Comparison of ENCODE assay signal across 16 cellular contexts in the genomic region with DNA sequence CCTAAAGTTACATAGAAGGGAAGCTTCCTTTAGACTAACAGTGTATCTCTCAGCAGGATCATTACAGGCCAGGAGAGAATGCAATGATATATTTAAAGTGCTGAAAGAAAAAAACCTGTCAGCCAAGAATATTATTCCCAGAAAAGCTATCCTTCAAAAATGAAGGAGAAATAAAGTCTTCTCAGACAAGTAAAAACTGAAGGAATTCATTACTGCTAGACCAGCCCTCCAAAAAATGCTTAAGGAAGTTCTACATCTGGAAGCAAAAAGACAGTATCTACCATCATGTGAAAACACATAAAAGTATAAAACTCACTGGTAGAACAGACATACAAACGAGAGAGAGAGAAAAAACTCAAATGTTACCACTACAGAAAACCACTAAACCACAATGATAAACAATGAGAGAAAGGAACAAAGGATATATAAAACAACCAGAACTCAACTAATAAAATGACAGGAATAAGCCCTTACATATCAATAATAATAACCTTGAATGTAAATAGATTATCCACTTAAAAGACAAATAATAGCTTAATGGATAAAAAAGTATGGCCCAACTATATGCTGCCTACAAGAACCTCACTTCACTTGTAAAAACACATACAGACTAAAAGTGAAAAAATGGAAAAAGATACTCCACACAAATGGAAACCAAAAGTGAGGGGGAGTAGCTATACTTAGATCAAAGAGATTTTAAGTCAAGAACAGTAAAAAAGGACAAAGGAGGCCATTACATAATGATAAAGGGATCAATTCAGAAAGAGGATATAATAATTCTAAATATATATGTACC. TPM values are rescaled to one million over a fixed set of nuclear protein-coding genes. Genes with fewer than 3 reads are reported as not detected.
DNase-seq lines count a peak whose midpoint lies in the region; ATAC-seq and TF ChIP-seq lines count a peak whose summit lies in the region.
"Had no signal": no experiment of that assay in that cellular context is flagged by ENCODE, and none has a peak within 500 bp of the region (broad histone marks: within the 10 kb centered on the region; RNA-seq: fewer than 3 reads in every experiment).

No MANE protein-coding gene starts in this region.

- H3K36me3 ChIP-seq in smooth muscle cell (ENCODE audit: low read depth) = peaks cover 7% of the 10 kb centered on the region
- H3K36me3 ChIP-seq: cardiac muscle cell, ovary had no signal

- peak overlapping the region; percentile 72 for H3K27ac Mint-ChIP-seq in activated naive CD4-positive, alpha-beta T cell treated with anti-CD3 and anti-CD28 coated beads, Interleukin-2, amount 50 U/mL, for 24 hours
- peak overlapping the region; percentile 54 for H3K27ac Mint-ChIP-seq in activated naive CD8-positive, alpha-beta T cell treated with anti-CD3 and anti-CD28 coated beads for 36 hours

- 55% methylated on average over 1 of the region's 1 CpG for WGBS in smooth muscle cell (ENCODE audit: low lambda C conversion rate)

- no peak for DNase-seq in activated naive CD4-positive, alpha-beta T cell (lab: John Stamatoyannopoulos, UW)
- DNase-seq in activated naive CD8-positive, alpha-beta T cell treated with anti-CD3 and anti-CD28 coated beads for 36 hours = no peak
- no peak for DNase-seq in C1 segment of cervical spinal cord (lab: John Stamatoyannopoulos, UW)
- DNase-seq in NCI-H1105 (lab: John Stamatoyannopoulos, UW) = no peak
- DNase-seq in HuH-7.5 (ENCODE audit: low spot score) = no peak
- no peak for DNase-seq in smooth muscle cell (lab: John Stamatoyannopoulos, UW; ENCODE audit: unreplicated experiment)
- DNase-seq: activated gamma-delta T cell treated with Interleukin-2 at 50 U/mL for 16 hours, DMS 273 treated with DMSO at 0.1 percent for 48 hours, foreskin melanocyte, NCI-H1694 treated with DMSO at 0.1 percent for 48 hours, NCI-H526, ovary, testis had no signal

- H3K4me1 Mint-ChIP-seq in activated naive CD4-positive, alpha-beta T cell treated with anti-CD3 and anti-CD28 coated beads, Interleukin-2, amount 50 U/mL, for 24 hours = peaks cover 66% of the 10 kb centered on the region
- H3K4me1 Mint-ChIP-seq in activated naive CD8-positive, alpha-beta T cell treated with anti-CD3 and anti-CD28 coated beads for 36 hours = peaks cover 46% of the 10 kb centered on the region

- H3K4me3 ChIP-seq in smooth muscle cell = no peak overlapping the region
- H3K4me3 ChIP-seq: cardiac muscle cell, ovary, testis had no signal

- no peak overlapping the region for H3K4me2 ChIP-seq in smooth muscle cell

- no peaks in the 10 kb centered on the region for H3K27me3 Mint-ChIP-seq in activated naive CD4-positive, alpha-beta T cell treated with anti-CD3 and anti-CD28 coated beads, Interleukin-2, amount 50 U/mL, for 24 hours
- H3K27me3 Mint-ChIP-seq in activated naive CD8-positive, alpha-beta T cell treated with anti-CD3 and anti-CD28 coated beads for 36 hours = no peaks in the 10 kb centered on the region

- H3K27ac ChIP-seq in smooth muscle cell (ENCODE audit: low read depth) = no peak overlapping the region
- H3K27ac ChIP-seq: cardiac muscle cell, ovary, testis had no signal

- peaks cover 4% of the 10 kb centered on the region for H3K9me3 ChIP-seq in smooth muscle cell (replicated peaks; ENCODE audit: low read depth)
- H3K9me3 ChIP-seq: testis had no signal

- no peaks in the 10 kb centered on the region for H4K20me1 ChIP-seq in smooth muscle cell (ENCODE audit: low read depth)

- peak; percentile 47 for ATAC-seq in HG03342 (IDR thresholded peaks at IDR 0.05; ENCODE audit: unreplicated experiment)

- peaks cover 17% of the 10 kb centered on the region for H3K9me3 Mint-ChIP-seq in activated naive CD4-positive, alpha-beta T cell treated with anti-CD3 and anti-CD28 coated beads, Interleukin-2, amount 50 U/mL, for 24 hours
- peaks cover 51% of the 10 kb centered on the region for H3K9me3 Mint-ChIP-seq in activated naive CD8-positive, alpha-beta T cell treated with anti-CD3 and anti-CD28 coated beads for 36 hours

- H3K4me3 Mint-ChIP-seq in activated naive CD4-positive, alpha-beta T cell treated with anti-CD3 and anti-CD28 coated beads, Interleukin-2, amount 50 U/mL, for 24 hours = no peak overlapping the region
- H3K4me3 Mint-ChIP-seq in activated naive CD8-positive, alpha-beta T cell treated with anti-CD3 and anti-CD28 coated beads for 36 hours = peak overlapping the region; percentile 1

- H3K9ac ChIP-seq in smooth muscle cell (ENCODE audit: low read depth) = no peak overlapping the region

- TF ChIP-seq CTCF in smooth muscle cell (IDR thresholded peaks at IDR 0.05; ENCODE audit: borderline replicate concordance, insufficient read depth, poor library complexity, severe bottlenecking) = no peak

- H3K79me2 ChIP-seq in smooth muscle cell (ENCODE audit: low read depth) = peaks cover 35% of the 10 kb centered on the region

- H3K4me1 ChIP-seq in smooth muscle cell (ENCODE audit: low read depth) = no peaks in the 10 kb centered on the region
- H3K4me1 ChIP-seq: testis had no signal

- no peaks in the 10 kb centered on the region for H3K27me3 ChIP-seq in smooth muscle cell (ENCODE audit: low read depth)
- H3K27me3 ChIP-seq: cardiac muscle cell, ovary, testis had no signal

- H2AFZ ChIP-seq in smooth muscle cell (ENCODE audit: low read depth) = no peak overlapping the region

- no peaks in the 10 kb centered on the region for H3F3A ChIP-seq in smooth muscle cell (ENCODE audit: low read depth)

- peaks cover 52% of the 10 kb centered on the region for H3K36me3 Mint-ChIP-seq in activated naive CD4-positive, alpha-beta T cell treated with anti-CD3 and anti-CD28 coated beads, Interleukin-2, amount 50 U/mL, for 24 hours
- peaks cover 80% of the 10 kb centered on the region for H3K36me3 Mint-ChIP-seq in activated naive CD8-positive, alpha-beta T cell treated with anti-CD3 and anti-CD28 coated beads for 36 hours

RNA-seq across cellular contexts. Expression of a gene that starts 22.0 kb away (rescaled TPM):
- 10 to 100 TPM; 35.7 to 36.7 TPM for total RNA-seq in activated naive CD8-positive, alpha-beta T cell treated with anti-CD3 and anti-CD28 coated beads for 36 hours
- 34.5 and 37.3 TPM in 2 replicates for total RNA-seq in smooth muscle cell
- 28.5 and 30.9 TPM in 2 replicates for polyA plus RNA-seq in smooth muscle cell

RNA-seq across cellular contexts. Expression of a gene that starts 22.1 kb away (rescaled TPM):
- total RNA-seq in activated naive CD8-positive, alpha-beta T cell treated with anti-CD3 and anti-CD28 coated beads for 36 hours = 10 to 100 TPM; 15.2 to 18.9 TPM
- total RNA-seq in smooth muscle cell = 24.6 and 46.7 TPM in 2 replicates
- polyA plus RNA-seq in smooth muscle cell = 13.0 and 14.3 TPM in 2 replicates
